1 cellular context compared by ENCODE assay signal in genomic region chr13:39284801-39285388, GRCh38.
TF ChIP-seq lines count a peak whose summit lies in the region.

No MANE protein-coding gene starts in this region.

TF ChIP-seq in WTC11, 78 proteins besides CTCF, POLR2A, EP300 and RAD21 (continued from another document):
- TF ChIP-seq ZSCAN18 (CRISPR knock-in tag; IDR thresholded peaks at IDR 0.05) (no peak), ZNF512 (CRISPR knock-in tag; IDR thresholded peaks at IDR 0.05; ENCODE audit: borderline replicate concordance) (no peak), ZNF396 (CRISPR knock-in tag; IDR thresholded peaks at IDR 0.05; ENCODE audit: borderline replicate concordance) (no peak), CDX4 (CRISPR knock-in tag; IDR thresholded peaks at IDR 0.05; ENCODE audit: borderline replicate concordance) (no peak), FOXJ3 (CRISPR knock-in tag; IDR thresholded peaks at IDR 0.05; ENCODE audit: borderline replicate concordance) (no peak)
